ENCODE assay signal across 7 cellular contexts in genomic region chr5:147223951-147224791, GRCh38. TPM values are rescaled to one million over a fixed set of nuclear protein-coding genes. Genes with fewer than 3 reads are reported as not detected.
DNase-seq lines count a peak whose midpoint lies in the region; ATAC-seq, FAIRE-seq and TF ChIP-seq lines count a peak whose summit lies in the region.

No MANE protein-coding gene starts in this region.

- no peak overlapping the region for H2BK120ac ChIP-seq in neuronal stem cell (ENCODE audit: low read depth, low read length)

- H3K4me3 ChIP-seq in esophagus squamous epithelium, result no peak overlapping the region
- H3K4me3 ChIP-seq in neuronal stem cell (ENCODE audit: low read length in 2 of 2), result no peak overlapping the region

- FAIRE-seq in RCC 7860 (lab: Jason Lieb, UNC), result peak; percentile 49

- no peak overlapping the region for H3K27ac Mint-ChIP-seq in naive thymus-derived CD8-positive, alpha-beta T cell

- H3K9me3 ChIP-seq in esophagus squamous epithelium (no peaks in the 10 kb centered on the region), neuronal stem cell (replicated peaks in 1 of 2; ENCODE audit: control insufficient read depth in 2 of 2, insufficient read depth in 1 of 2, low read depth in 1 of 2, low read length in 2 of 2) (peaks cover 0 to 1% of the 10 kb centered on the region in 2 donors)

- POLR2A ChIA-PET in naive thymus-derived CD8-positive, alpha-beta T cell (lab: Charles Lee), result no interaction called here

- H3K36me3 ChIP-seq in esophagus squamous epithelium (no peaks in the 10 kb centered on the region), neuronal stem cell (replicated peaks in 1 of 2; ENCODE audit: control insufficient read depth in 2 of 2, insufficient read depth in 2 of 2, low read length in 2 of 2) (no peaks in the 10 kb centered on the region)

- H3K4me1 ChIP-seq in esophagus squamous epithelium (no peaks in the 10 kb centered on the region), neuronal stem cell (ENCODE audit: control insufficient read depth in 2 of 2, insufficient read depth in 1 of 2, low read depth in 1 of 2, low read length in 2 of 2) (no peaks in the 10 kb centered on the region)

- H3K18ac ChIP-seq in neuronal stem cell (ENCODE audit: low read length), result no peak overlapping the region

- peaks cover 0 to 11% (median 0%) of the 10 kb centered on the region in 3 donors for H3K36me3 Mint-ChIP-seq in naive thymus-derived CD8-positive, alpha-beta T cell

- TF ChIP-seq CTCF in GM12872 (IDR thresholded peaks at IDR 0.05; ENCODE audit: insufficient read depth, low read depth, low read length), result peak; percentile 50
- TF ChIP-seq CTCF in esophagus squamous epithelium (IDR thresholded peaks at IDR 0.05), result peak; percentile 19 to 55 (median 45)

- H3K4me1 Mint-ChIP-seq in naive thymus-derived CD8-positive, alpha-beta T cell, result peaks cover 0 to 3% (median under 1%) of the 10 kb centered on the region in 4 donors

- H3K27me3 Mint-ChIP-seq in naive thymus-derived CD8-positive, alpha-beta T cell, result peaks cover 0 to 2% (median 0%) of the 10 kb centered on the region in 5 donors

- ATAC-seq in HG03442 (IDR thresholded peaks at IDR 0.05; ENCODE audit: unreplicated experiment) (peak; percentile 53), GM18520 (IDR thresholded peaks at IDR 0.05; ENCODE audit: unreplicated experiment) (no peak)
- no peak for ATAC-seq in naive thymus-derived CD8-positive, alpha-beta T cell

- H3K4me3 Mint-ChIP-seq in naive thymus-derived CD8-positive, alpha-beta T cell, result no peak overlapping the region

- H2BK5ac ChIP-seq in neuronal stem cell (ENCODE audit: low read length), result no peak overlapping the region

- H4K8ac ChIP-seq in neuronal stem cell (ENCODE audit: low read depth, low read length), result no peak overlapping the region

- intact Hi-C loops in esophagus squamous epithelium (cut with DNase I), result loop anchor here (5.0 to 10.0 kb wide), 2 partner anchors 148 to 351 kb away; no protein-coding TSS in a partner anchor

- H3K14ac ChIP-seq in neuronal stem cell (ENCODE audit: low read length), result no peak overlapping the region

- WGBS in esophagus squamous epithelium, 2 donors, result 56 to 61% methylated on average over 3 of the region's 3 CpGs
- no CpG with 5 or more reads among the region's 3 CpGs for WGBS in neuronal stem cell (ENCODE audit: extremely low coverage in 2 of 2, insufficient read length in 2 of 2, insufficient replicate concordance in 1 of 2), 2 donors

- no peak overlapping the region for H2AFZ ChIP-seq in neuronal stem cell (ENCODE audit: low read length)

- DNase-seq in RCC 7860 (ENCODE audit: low spot score) (no peak), esophagus squamous epithelium (lab: John Stamatoyannopoulos, UW) (no peak), neuronal stem cell (ENCODE audit: low spot score) (peak; percentile 37)
- no peak for DNase-seq in naive thymus-derived CD8-positive, alpha-beta T cell

- no peak for TF ChIP-seq POLR2A in esophagus squamous epithelium (IDR thresholded peaks at IDR 0.05)

- H3K27ac ChIP-seq in esophagus squamous epithelium, result no peak overlapping the region
- H3K27ac ChIP-seq in neuronal stem cell (replicated peaks; ENCODE audit: low read length), result no peak overlapping the region

- peaks cover under 1 to 21% (median 6%) of the 10 kb centered on the region in 9 donors for H3K9me3 Mint-ChIP-seq in naive thymus-derived CD8-positive, alpha-beta T cell

- H2BK12ac ChIP-seq in neuronal stem cell (ENCODE audit: low read length), result no peak overlapping the region

- H2AK5ac ChIP-seq in neuronal stem cell (ENCODE audit: low read depth, low read length), result no peak overlapping the region

- no peak overlapping the region for H3K9ac ChIP-seq in neuronal stem cell (ENCODE audit: low read depth, low read length, poor library complexity)

- H3K79me1 ChIP-seq in neuronal stem cell (ENCODE audit: low read depth, low read length), result no peaks in the 10 kb centered on the region

- no peak overlapping the region for H3K4ac ChIP-seq in neuronal stem cell (ENCODE audit: low read length)

- H3K4me2 ChIP-seq in neuronal stem cell (ENCODE audit: insufficient read depth, low read length, poor library complexity, severe bottlenecking), result no peak overlapping the region

- H4K91ac ChIP-seq in neuronal stem cell (ENCODE audit: low read depth, low read length, poor library complexity), result no peak overlapping the region

- no peaks in the 10 kb centered on the region for H3K27me3 ChIP-seq in esophagus squamous epithelium
- H3K27me3 ChIP-seq in neuronal stem cell (ENCODE audit: control insufficient read depth in 3 of 3, insufficient read depth in 3 of 3, low read depth in 1 of 3, low read length in 3 of 3), result no peaks in the 10 kb centered on the region

- no peak overlapping the region for H2BK15ac ChIP-seq in neuronal stem cell (ENCODE audit: low read length)

- H3K23ac ChIP-seq in neuronal stem cell (ENCODE audit: low read depth, low read length, poor library complexity), result no peak overlapping the region

RNA-seq across cellular contexts. Expression of gene STK32A, which starts 10.7 kb away (rescaled TPM):
- 1 to 10 TPM in 1 of 4 donors, under 1 TPM in 2, not detected in 1; 0.26 to 1.7 (median 0.38) TPM for total RNA-seq in esophagus squamous epithelium
- 1.8 TPM for polyA plus RNA-seq in neuronal stem cell (2013, experiment 1 of 2)
- 1.9 TPM for polyA plus RNA-seq in neuronal stem cell (2013, experiment 2 of 2)
- not detected for total RNA-seq in naive thymus-derived CD8-positive, alpha-beta T cell
- not detected for polyA plus RNA-seq in naive thymus-derived CD8-positive, alpha-beta T cell
